In the genomic region with DNA sequence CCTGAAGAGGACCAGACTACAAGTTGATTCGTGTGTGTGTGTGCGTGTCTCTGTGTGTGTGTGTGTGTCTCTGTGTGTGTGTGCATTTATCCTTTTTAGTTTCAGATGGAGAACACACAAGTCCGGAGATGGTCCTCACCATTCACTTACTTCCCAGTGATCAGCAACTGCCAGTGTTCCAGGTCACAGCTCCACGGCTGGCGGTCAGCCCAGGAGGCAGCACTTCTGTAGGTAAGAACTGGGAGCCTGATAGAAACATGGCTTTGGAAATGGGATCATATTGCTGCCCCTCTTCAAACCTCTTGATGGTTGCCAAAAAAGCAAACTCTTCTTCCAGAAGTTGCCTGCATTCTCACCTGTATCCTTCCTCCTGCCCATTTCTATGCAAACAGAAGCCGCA, we compare ENCODE assay signal across 21 cellular contexts.
"Had no signal": no experiment of that assay in that cellular context is flagged by ENCODE, and none has a peak within 500 bp of the region (broad histone marks: within the 10 kb centered on the region; RNA-seq: fewer than 3 reads in every experiment).

No MANE protein-coding gene starts in this region.

- H2AFZ ChIP-seq: hepatocyte had no signal

- DNase-seq: dermis blood vessel endothelial cell; dorsolateral prefrontal cortex; effector CD4-positive, alpha-beta T cell; effector memory CD4-positive, alpha-beta T cell; foreskin keratinocyte; heart left ventricle; hypothalamus; immature natural killer cell; islet precursor cell; kidney; kidney glomerular epithelial cell; left colon; left ventricle myocardium superior; lower lobe of right lung; mesendoderm; midbrain had no signal

- ATAC-seq: foreskin keratinocyte, gastroesophageal sphincter, heart left ventricle, left colon, left lobe of liver, left ventricle myocardium superior, lower lobe of right lung had no signal

- H3K27me3 ChIP-seq: dorsolateral prefrontal cortex, esophagus muscularis mucosa, foreskin keratinocyte, gastroesophageal sphincter, heart left ventricle, hepatocyte had no signal

- H3K4me3 ChIP-seq: coronary artery, dorsolateral prefrontal cortex, esophagus muscularis mucosa, gastroesophageal sphincter, heart left ventricle, hepatocyte, lower lobe of right lung had no signal

- H3K36me3 ChIP-seq: heart left ventricle, lower lobe of right lung had no signal

- H3K4me1 ChIP-seq: esophagus muscularis mucosa, foreskin keratinocyte, gastroesophageal sphincter, heart left ventricle, lower lobe of right lung had no signal

- H3K27ac ChIP-seq: coronary artery, dorsolateral prefrontal cortex, esophagus muscularis mucosa, foreskin keratinocyte, gastroesophageal sphincter, heart left ventricle, hepatocyte, lower lobe of right lung had no signal

- H3K4me2 ChIP-seq: hepatocyte had no signal

- H3K9me3 ChIP-seq: esophagus muscularis mucosa, gastroesophageal sphincter, heart left ventricle, lower lobe of right lung had no signal
